In genomic region chr12:132761911-132762583, GRCh38 we compare ENCODE assay signal across 8 cellular contexts. TPM values are rescaled to one million over a fixed set of nuclear protein-coding genes. Genes with fewer than 3 reads are reported as not detected.
DNase-seq lines count a peak whose midpoint lies in the region; ATAC-seq and TF ChIP-seq lines count a peak whose summit lies in the region.

No MANE protein-coding gene starts in this region.

- intact Hi-C loops in dendritic cell treated with granulocyte-macrophage colony-stimulating factor and Interleukin-4, amounts not matched to agents 40 ng/mL and 50 ng/mL, for 4 days (cut with micrococcal nuclease) = loop anchor here (1.0 to 5.0 kb wide), 2 partner anchors 10 to 65 kb away; partner anchors contain the start of gene GOLGA3

- TF ChIP-seq RAD21 in liver (IDR thresholded peaks at IDR 0.05) = no peak

- under 1% methylated on average over 92 of the region's 92 CpGs for WGBS in liver

- peaks cover 3 to 21% (median 14%) of the 10 kb centered on the region in 4 donors for H3K4me1 ChIP-seq in liver (ENCODE audit: control insufficient read depth in 4 of 4, insufficient read depth in 4 of 4, low read length in 3 of 4)

- no peaks in the 10 kb centered on the region for H3K9me3 ChIP-seq in liver (ENCODE audit: control insufficient read depth in 4 of 4, low read length in 3 of 4)

- peak overlapping the region; percentile 28 to 99 (median 55) for H3K4me3 ChIP-seq in liver (ENCODE audit: low read depth in 1 of 3, low read length in 3 of 3)

- peak overlapping the region; percentile 87 for H3K27ac Mint-ChIP-seq in dendritic cell treated with granulocyte-macrophage colony-stimulating factor and Interleukin-4, amounts not matched to agents 40 ng/mL and 50 ng/mL, for 4 days

- in situ Hi-C loops in GM18951 (cut with MboI; ENCODE audit: low sequenced_read_pairs, unreplicated experiment) = no loop called here

- peak; percentile 76 for ATAC-seq in HG03175 (IDR thresholded peaks at IDR 0.05; ENCODE audit: unreplicated experiment)

- H3K36me3 Mint-ChIP-seq in dendritic cell treated with granulocyte-macrophage colony-stimulating factor and Interleukin-4, amounts not matched to agents 40 ng/mL and 50 ng/mL, for 4 days (ENCODE audit: low read depth) = peaks cover 41% of the 10 kb centered on the region

- DNase-seq in AML-193 (lab: John Stamatoyannopoulos, UW) = peak; percentile 66 to 68
- peak; percentile 84 for DNase-seq in NCI-H510A treated with DMSO at 0.1 percent for 48 hours (lab: John Stamatoyannopoulos, UW)
- DNase-seq in activated CD4-positive, alpha-beta T cell treated with anti-CD3 and anti-CD28 coated beads, Interleukin-2, amount 50 U/mL, for 1 hour = peak; percentile 83
- DNase-seq in stimulated activated CD4-positive, alpha-beta T cell treated with anti-CD3 and anti-CD28 coated beads, Interleukin-2, amount 100 ng/mL, for 48 hours = peak; percentile 72 to 86

- TF ChIP-seq CTCF in liver (IDR thresholded peaks at IDR 0.05; ENCODE audit: low read depth, low read length, missing input control) = no peak

- H3K4me3 Mint-ChIP-seq in dendritic cell treated with granulocyte-macrophage colony-stimulating factor and Interleukin-4, amounts not matched to agents 40 ng/mL and 50 ng/mL, for 4 days = peak overlapping the region; percentile 77

- H3K36me3 ChIP-seq in liver (ENCODE audit: control insufficient read depth in 4 of 4, insufficient read depth in 3 of 4, low read depth in 1 of 4, low read length in 3 of 4) = peaks cover 0 to 2% (median 0%) of the 10 kb centered on the region in 4 donors

- no peaks in the 10 kb centered on the region for H3K27me3 ChIP-seq in liver (ENCODE audit: control insufficient read depth in 4 of 4, insufficient read depth in 4 of 4, low read length in 3 of 4)

- peak; percentile 85 for TF ChIP-seq POLR2A in GM18951 (IDR thresholded peaks at IDR 0.05; ENCODE audit: extremely low read depth, insufficient read depth, insufficient read length)

- peak overlapping the region; percentile 87 to 94 for H3K27ac ChIP-seq in liver (ENCODE audit: low read depth in 1 of 2, low read length in 2 of 2)

- H3K9me3 Mint-ChIP-seq in dendritic cell treated with granulocyte-macrophage colony-stimulating factor and Interleukin-4, amounts not matched to agents 40 ng/mL and 50 ng/mL, for 4 days = no peaks in the 10 kb centered on the region

- no peaks in the 10 kb centered on the region for H3K27me3 Mint-ChIP-seq in dendritic cell treated with granulocyte-macrophage colony-stimulating factor and Interleukin-4, amounts not matched to agents 40 ng/mL and 50 ng/mL, for 4 days

- peak overlapping the region; percentile 41 to 75 for H3K9ac ChIP-seq in liver (ENCODE audit: low read depth in 1 of 2, low read length in 2 of 2)

- H3K4me1 Mint-ChIP-seq in dendritic cell treated with granulocyte-macrophage colony-stimulating factor and Interleukin-4, amounts not matched to agents 40 ng/mL and 50 ng/mL, for 4 days (ENCODE audit: low read depth) = peaks cover 55% of the 10 kb centered on the region

TF ChIP-seq in liver, 16 proteins besides CTCF, POLR2A, EP300 and RAD21:
- TF ChIP-seq FOXA1 (IDR thresholded peaks at IDR 0.05) = no peak
- peak; percentile 55 for TF ChIP-seq TAF1 (conservative IDR thresholded peaks at IDR 0.05)
- TF ChIP-seq FOXA2 (IDR thresholded peaks at IDR 0.05) = no peak
- no peak for TF ChIP-seq HNF4A (conservative IDR thresholded peaks at IDR 0.05)
- no peak for TF ChIP-seq JUND (IDR thresholded peaks at IDR 0.05)
- TF ChIP-seq GABPA (IDR thresholded peaks at IDR 0.05 in 1 of 2, conservative IDR thresholded peaks at IDR 0.05 in 1 of 2) = no peak
- no peak for TF ChIP-seq NR2F2 (IDR thresholded peaks at IDR 0.05)
- peak; percentile 55 for TF ChIP-seq YY1 (IDR thresholded peaks at IDR 0.05)
- peak; percentile 14 for TF ChIP-seq SP1 (IDR thresholded peaks at IDR 0.05)
- TF ChIP-seq ZBTB33 (IDR thresholded peaks at IDR 0.05) = no peak
- TF ChIP-seq HNF4G (IDR thresholded peaks at IDR 0.05) = no peak
- TF ChIP-seq REST (IDR thresholded peaks at IDR 0.05) = no peak
- TF ChIP-seq ATF3 (IDR thresholded peaks at IDR 0.05) = no peak
- TF ChIP-seq EGR1 (IDR thresholded peaks at IDR 0.05; ENCODE audit: low read depth in 2 of 2) = no peak
- TF ChIP-seq MAX (IDR thresholded peaks at IDR 0.05) = no peak
- no peak for TF ChIP-seq RXRA (IDR thresholded peaks at IDR 0.05)

RNA-seq across cellular contexts. Expression of gene ANKLE2, which starts 0.4 kb away (rescaled TPM):
- total RNA-seq in liver = 10 to 100 TPM; 19.8 to 24.1 TPM
- 10 to 100 TPM in 1 of 2 donors, 1 to 10 TPM in 1; 8.4 to 11.1 TPM for polyA plus RNA-seq in liver

RNA-seq across cellular contexts. Expression of gene PGAM5, which starts 51.4 kb away (rescaled TPM):
- total RNA-seq in liver = 10 to 100 TPM; 19.0 to 34.0 TPM
- polyA plus RNA-seq in liver = 10 to 100 TPM in 1 of 2 donors, 1 to 10 TPM in 1; 6.3 to 25.4 TPM

Comparison
In these comparisons a context has a peak if more than half of its experiments do, and no peak if none do; other contexts are left out.
1. Peak in every context shown above with its lines: DNase-seq, ATAC-seq, H3K4me3 ChIP-seq and H3K27ac ChIP-seq.